ENCODE assay signal across 18 cellular contexts in the genomic region with DNA sequence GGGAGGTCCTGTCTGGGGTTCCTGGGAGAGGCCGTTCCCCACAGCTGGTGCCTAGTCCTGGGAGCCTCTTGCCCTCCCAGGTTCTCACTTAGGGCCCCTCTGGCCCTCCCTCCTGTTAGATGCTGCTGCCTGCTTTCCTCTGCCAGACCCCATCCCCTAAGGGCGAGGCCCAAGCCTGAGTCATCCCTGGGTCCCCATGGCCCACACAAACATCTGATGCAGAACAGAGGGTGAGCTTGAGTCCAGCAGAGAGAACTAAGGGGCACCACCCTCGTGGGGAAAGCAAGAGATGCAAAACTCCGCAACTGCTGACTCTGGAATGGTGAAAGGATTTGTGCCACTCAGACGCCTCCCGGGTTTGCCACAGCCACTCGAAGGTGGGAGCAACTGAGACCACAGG. TPM values are rescaled to one million over a fixed set of nuclear protein-coding genes. Genes with fewer than 3 reads are reported as not detected.
DNase-seq lines count a peak whose midpoint lies in the region; ATAC-seq, FAIRE-seq and TF ChIP-seq lines count a peak whose summit lies in the region.
"Had no signal": no experiment of that assay in that cellular context is flagged by ENCODE, and none has a peak within 500 bp of the region (broad histone marks: within the 10 kb centered on the region; RNA-seq: fewer than 3 reads in every experiment).

No MANE protein-coding gene starts in this region.

- TF ChIP-seq POLR2A in HepG2 (IDR thresholded peaks at IDR 0.05; ENCODE audit: insufficient read depth in 1 of 2, low read depth in 2 of 2, low read length in 2 of 2): no peak

- peaks cover 2% of the 10 kb centered on the region for H3K27me3 Mint-ChIP-seq in neural progenitor cell (ENCODE audit: insufficient read depth, low read depth)
- H3K27me3 Mint-ChIP-seq: CD4-positive, alpha-beta T cell had no signal

- CTCF ChIA-PET in SK-N-SH (lab: Yijun Ruan, JAX) (interaction anchor here (2.6 kb wide), 1 partner anchor 31 kb away, joined by 12 read pairs; no protein-coding TSS in a partner anchor), HepG2 (lab: Yijun Ruan, JAX; ENCODE audit: low intra/inter-chr PET ratio, low total read pairs) (no interaction called here)

- intact Hi-C loops in HepG2 (cut with micrococcal nuclease; ENCODE audit: unreplicated experiment): no loop called here
- intact Hi-C loops in left lung (cut with DNase I): no loop called here

- TF ChIP-seq RAD21 in SK-N-SH (IDR thresholded peaks at IDR 0.05; ENCODE audit: low read length): no peak
- no peak for TF ChIP-seq RAD21 in HepG2 (CRISPR knock-in tag; IDR thresholded peaks at IDR 0.05)

- no peak overlapping the region for H3K4me2 ChIP-seq in SK-N-SH
- H3K4me2 ChIP-seq in HepG2 (ENCODE audit: low read depth, low read length): no peak overlapping the region
- no peak overlapping the region for H3K4me2 ChIP-seq in neural progenitor cell
- H3K4me2 ChIP-seq: BLaER1 treated with 17β-estradiol and CSF1 and Interleukin-3, amounts not matched to agents 10 nM and 100 nM had no signal

- H3K4me1 ChIP-seq in SK-N-SH (ENCODE audit: control insufficient read depth in 1 of 2, insufficient read depth in 2 of 2, low read depth in 1 of 2, low read length in 1 of 2) (peaks cover 0 to 16% of the 10 kb centered on the region in 2 experiments; a peak in 1 of 4 replicates), HepG2 (ENCODE audit: insufficient read depth, low read length) (peaks cover 65% of the 10 kb centered on the region), neural progenitor cell (no peaks in the 10 kb centered on the region), left lung (no peaks in the 10 kb centered on the region)

- H3K4me3 ChIP-seq in SK-N-SH (ENCODE audit: low read depth in 2 of 2, low read length in 1 of 2): no peak overlapping the region
- H3K4me3 ChIP-seq in HepG2 (replicated peaks in 1 of 3; ENCODE audit: insufficient read depth in 1 of 3, low read depth in 2 of 3, low read length in 3 of 3): no peak overlapping the region
- H3K4me3 ChIP-seq in neural progenitor cell: no peak overlapping the region
- no peak overlapping the region for H3K4me3 ChIP-seq in left lung
- H3K4me3 ChIP-seq: BLaER1 treated with 17β-estradiol and CSF1 and Interleukin-3, amounts not matched to agents 10 nM and 100 nM had no signal

- ATAC-seq in SK-N-SH treated with all-trans-retinoic acid at 6 μM for 48 hours: no peak
- ATAC-seq in HepG2: no peak
- ATAC-seq in left lung: no peak

- no peak for FAIRE-seq in HepG2 (lab: Jason Lieb, UNC)

- WGBS in SK-N-SH (ENCODE audit: low lambda C conversion rate): 40% methylated on average over 7 of the region's 7 CpGs
- WGBS in HepG2 (ENCODE audit: low lambda C conversion rate): 90% methylated on average over 2 of the region's 7 CpGs

- TF ChIP-seq EP300 in SK-N-SH (IDR thresholded peaks at IDR 0.05; ENCODE audit: borderline replicate concordance in 1 of 2, low read depth in 1 of 2, low read length in 1 of 2) (no peak), HepG2 (IDR thresholded peaks at IDR 0.05; ENCODE audit: low read depth in 2 of 2, low read length in 2 of 2) (no peak), HepG2 (CRISPR knock-in tag; IDR thresholded peaks at IDR 0.05; ENCODE audit: borderline replicate concordance) (no peak)

- H3K9ac ChIP-seq in SK-N-SH (no peak overlapping the region), HepG2 (ENCODE audit: insufficient read depth, low read depth, low read length) (no peak overlapping the region), neural progenitor cell (no peak overlapping the region)
- H3K9ac ChIP-seq: BLaER1 treated with 17β-estradiol and CSF1 and Interleukin-3, amounts not matched to agents 10 nM and 100 nM had no signal

- H2AFZ ChIP-seq in SK-N-SH (ENCODE audit: low read depth) (no peak overlapping the region), HepG2 (ENCODE audit: low read length) (no peak overlapping the region), neural progenitor cell (replicated peaks) (no peak overlapping the region)

- H3K36me3 ChIP-seq in SK-N-SH (replicated peaks in 1 of 2; ENCODE audit: control insufficient read depth in 1 of 2, insufficient read depth in 2 of 2, low read length in 1 of 2): no peaks in the 10 kb centered on the region
- H3K36me3 ChIP-seq in HepG2 (replicated peaks in 1 of 2; ENCODE audit: control insufficient read depth in 1 of 2, insufficient read depth in 2 of 2, low read length in 2 of 2): no peaks in the 10 kb centered on the region
- H3K36me3 ChIP-seq in neural progenitor cell: no peaks in the 10 kb centered on the region
- no peaks in the 10 kb centered on the region for H3K36me3 ChIP-seq in left lung
- H3K36me3 ChIP-seq: BLaER1 treated with 17β-estradiol and CSF1 and Interleukin-3, amounts not matched to agents 10 nM and 100 nM had no signal

- BruUV-seq in HepG2 (replicated peaks; lab: Mats Ljungman, UMichigan): no TSS peak

- POLR2A ChIA-PET in SK-N-SH (lab: Yijun Ruan, JAX): no interaction called here
- POLR2A ChIA-PET in HepG2 (lab: Yijun Ruan, JAX): no interaction called here

- H3K27ac ChIP-seq in SK-N-SH (ENCODE audit: low read depth in 2 of 2, low read length in 1 of 2) (no peak overlapping the region), HepG2 (ENCODE audit: extremely low read length, insufficient read depth, low read length) (peak overlapping the region; percentile 1), neural progenitor cell (no peak overlapping the region), left lung (no peak overlapping the region)
- H3K27ac ChIP-seq: 22Rv1; BLaER1 treated with 17β-estradiol and CSF1 and Interleukin-3, amounts not matched to agents 10 nM and 100 nM had no signal

- H3K36me3 Mint-ChIP-seq in neural progenitor cell: no peaks in the 10 kb centered on the region

- H3K9me3 ChIP-seq in SK-N-SH: no peaks in the 10 kb centered on the region
- no peaks in the 10 kb centered on the region for H3K9me3 ChIP-seq in HepG2 (ENCODE audit: low read length)
- H3K9me3 ChIP-seq in neural progenitor cell (ENCODE audit: low read depth): no peaks in the 10 kb centered on the region
- no peaks in the 10 kb centered on the region for H3K9me3 ChIP-seq in left lung
- H3K9me3 ChIP-seq: BLaER1 treated with 17β-estradiol and CSF1 and Interleukin-3, amounts not matched to agents 10 nM and 100 nM had no signal

- TF ChIP-seq CTCF in SK-N-SH (IDR thresholded peaks at IDR 0.05) (no peak), HepG2 (CRISPR knock-in tag; IDR thresholded peaks at IDR 0.05) (no peak), neural progenitor cell (IDR thresholded peaks at IDR 0.05) (no peak), left lung (IDR thresholded peaks at IDR 0.05) (no peak)

- peak overlapping the region; percentile 14 for H3K4me3 Mint-ChIP-seq in neural progenitor cell
- H3K4me3 Mint-ChIP-seq: CD4-positive, alpha-beta T cell; H9 had no signal

- peak; percentile 57 for DNase-seq in SK-N-SH
- no peak for DNase-seq in HepG2 (ENCODE audit: low spot score)
- no peak for DNase-seq in neural progenitor cell (ENCODE audit: low spot score)
- DNase-seq in NCI-H1105 (lab: John Stamatoyannopoulos, UW): no peak
- no peak for DNase-seq in NCI-H2171 (lab: John Stamatoyannopoulos, UW)
- DNase-seq in left lung: no peak
- no peak for DNase-seq in NCI-H748 (lab: John Stamatoyannopoulos, UW; ENCODE audit: unreplicated experiment)
- DNase-seq: AML-193; Calu3; CD4-positive, alpha-beta T cell; DMS 273 treated with DMSO at 0.1 percent for 48 hours; H9; IMR-90 had no signal

- H3K27me3 ChIP-seq in SK-N-SH (ENCODE audit: insufficient read depth) (no peaks in the 10 kb centered on the region), HepG2 (ENCODE audit: control insufficient read depth in 1 of 2, insufficient read depth in 2 of 2, low read length in 2 of 2) (no peaks in the 10 kb centered on the region), neural progenitor cell (peaks cover 5% of the 10 kb centered on the region), left lung (no peaks in the 10 kb centered on the region)
- H3K27me3 ChIP-seq: BLaER1 treated with 17β-estradiol and CSF1 and Interleukin-3, amounts not matched to agents 10 nM and 100 nM had no signal

- H3K79me2 ChIP-seq in SK-N-SH (ENCODE audit: insufficient read depth): no peaks in the 10 kb centered on the region
- H3K79me2 ChIP-seq in HepG2 (ENCODE audit: insufficient read depth, low read length): no peaks in the 10 kb centered on the region
- no peaks in the 10 kb centered on the region for H3K79me2 ChIP-seq in neural progenitor cell (ENCODE audit: low read depth)

- H3K27ac Mint-ChIP-seq in neural progenitor cell: no peak overlapping the region
- H3K27ac Mint-ChIP-seq: CD4-positive, alpha-beta T cell; H9 had no signal

- no peaks in the 10 kb centered on the region for H3K9me3 Mint-ChIP-seq in neural progenitor cell
- H3K9me3 Mint-ChIP-seq: CD4-positive, alpha-beta T cell had no signal

- H3F3A ChIP-seq in SK-N-SH (replicated peaks; ENCODE audit: insufficient read depth) (no peaks in the 10 kb centered on the region), neural progenitor cell (ENCODE audit: low read depth) (no peaks in the 10 kb centered on the region)

- no peaks in the 10 kb centered on the region for H3K9me2 ChIP-seq in SK-N-SH

- H3K4me1 Mint-ChIP-seq in neural progenitor cell: peaks cover 30% of the 10 kb centered on the region

- in situ Hi-C loops in HepG2 (cut with HindIII; ENCODE audit: extremely low pct_ligation_motif_present, low pct_unique_long_range_greater_than_20kb): no loop called here

- H4K20me1 ChIP-seq in SK-N-SH (ENCODE audit: insufficient read depth) (no peaks in the 10 kb centered on the region), HepG2 (ENCODE audit: insufficient read depth, low read length) (no peaks in the 10 kb centered on the region), neural progenitor cell (ENCODE audit: low read depth) (no peaks in the 10 kb centered on the region)
- H4K20me1 ChIP-seq: BLaER1 treated with 17β-estradiol and CSF1 and Interleukin-3, amounts not matched to agents 10 nM and 100 nM had no signal

RNA-seq across cellular contexts. Expression of gene TRPM1, which starts 58.8 kb away (rescaled TPM):
- polyA plus RNA-seq in SK-N-SH (2012; rRNA removed) (not detected in 2 replicates), HepG2 (2011; rRNA removed) (not detected in 2 replicates)
- 0.10 TPM in 1 of 2 replicates, not detected in the other for polyA plus RNA-seq in SK-N-SH (2012; cell fraction: cytosol; rRNA removed)
- polyA plus RNA-seq in SK-N-SH (2012; cell fraction: nucleus; rRNA removed): 0.12 TPM in 1 of 2 replicates, not detected in the other
- total RNA-seq in HepG2 (2016; rRNA removed; fragmentation: Illumina TruSeq; extraction: Trizol) (not detected in 2 replicates), neural progenitor cell (ENCODE audit: low replicate concordance) (not detected in 2 replicates), left lung (not detected)
- total RNA-seq in HepG2 (2016; cell fraction: cytosol; rRNA removed; fragmentation: Illumina TruSeq; extraction: Trizol; ENCODE audit: low read depth): not detected in 2 replicates
- not detected in 2 replicates for total RNA-seq in HepG2 (2016; cell fraction: insoluble cytoplasmic fraction; rRNA removed; fragmentation: Illumina TruSeq; extraction: Trizol)
- not detected in 2 replicates for total RNA-seq in HepG2 (2016; cell fraction: membrane; rRNA removed; fragmentation: Illumina TruSeq; extraction: Trizol)
- not detected in 2 replicates for total RNA-seq in HepG2 (2016; cell fraction: nucleus; rRNA removed; fragmentation: Illumina TruSeq; extraction: Trizol)
- polyA plus RNA-seq in HepG2 (2011; cell fraction: cytosol; rRNA removed): not detected in 2 replicates
- polyA plus RNA-seq in HepG2 (2011; cell fraction: nucleus; rRNA removed): not detected in 2 replicates
- not detected in 2 replicates for polyA plus RNA-seq in HepG2 (2012)
- not detected in 2 replicates for polyA plus RNA-seq in HepG2 (2016; cell fraction: cytosol; fragmentation: Illumina TruSeq; extraction: Trizol; ENCODE audit: low read depth)
- polyA plus RNA-seq in HepG2 (2016; cell fraction: insoluble cytoplasmic fraction; fragmentation: Illumina TruSeq; extraction: Trizol; ENCODE audit: low read depth): not detected in 2 replicates
- not detected in 2 replicates for polyA plus RNA-seq in HepG2 (2016; cell fraction: membrane; fragmentation: Illumina TruSeq; extraction: Trizol; ENCODE audit: low read depth)
- polyA plus RNA-seq in HepG2 (2016; cell fraction: nucleus; fragmentation: Illumina TruSeq; extraction: Trizol; ENCODE audit: insufficient read depth, low read depth): not detected in 2 replicates
- not detected in 2 replicates for polyA minus RNA-seq in HepG2 (2011; rRNA and poly(A)+ RNA removed; ENCODE audit: low replicate concordance)
- polyA minus RNA-seq in HepG2 (2011; cell fraction: cytosol; rRNA and poly(A)+ RNA removed): not detected in 2 replicates
- polyA minus RNA-seq in HepG2 (2011; cell fraction: nucleus; rRNA and poly(A)+ RNA removed): not detected in 2 replicates
- total RNA-seq: A673; Calu3; CD4-positive, alpha-beta T cell; Daoy; H9; IMR-90 had no signal
- polyA plus RNA-seq: IMR-90 had no signal
